In the genomic region with DNA sequence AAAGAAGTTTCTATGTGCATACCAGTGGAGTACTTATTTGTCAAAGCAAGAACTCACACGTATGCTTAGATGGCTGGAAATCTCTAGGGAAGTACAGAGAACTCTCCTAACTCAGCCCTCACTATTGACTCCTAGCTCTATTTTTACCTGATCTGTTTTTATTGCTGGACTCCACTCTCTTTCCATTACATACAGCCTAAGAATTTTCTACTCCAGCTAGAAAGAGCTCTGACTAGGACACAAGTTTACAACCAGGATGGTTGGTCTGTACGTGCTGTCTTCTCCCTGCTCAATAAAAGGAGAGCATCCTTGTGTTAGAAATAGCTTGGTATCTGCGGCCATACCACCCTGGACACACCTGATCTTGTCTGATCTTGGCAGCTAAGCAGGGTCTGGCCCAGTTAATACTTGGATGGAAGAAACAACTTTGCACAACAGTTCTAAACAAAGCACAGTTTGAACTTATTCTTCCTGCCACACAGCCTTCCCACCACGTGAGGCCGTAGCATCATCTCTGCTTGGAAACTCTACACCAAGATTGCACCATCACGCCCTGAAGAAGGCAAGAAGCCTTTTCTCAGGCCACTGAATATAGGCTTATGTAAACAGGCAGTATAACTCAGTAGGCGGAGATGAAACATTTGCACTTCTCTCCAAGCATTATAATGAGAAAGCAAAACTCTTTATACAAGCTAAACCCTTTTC, we compare ENCODE assay signal across 1 cellular context.
TF ChIP-seq lines count a peak whose summit lies in the region.

No MANE protein-coding gene starts in this region.

TF ChIP-seq in HEK293, 187 proteins besides CTCF, POLR2A, EP300 and RAD21 (continued from another document and continues in another):
- TF ChIP-seq ZNF513 (tag by site-specific recombination; IDR thresholded peaks at IDR 0.05) = no peak
- TF ChIP-seq ZNF146 (tag by site-specific recombination; IDR thresholded peaks at IDR 0.05) = no peak
- TF ChIP-seq ZNF24 (tag by site-specific recombination; IDR thresholded peaks at IDR 0.05) = no peak
- TF ChIP-seq ZBTB48 (tag by site-specific recombination; IDR thresholded peaks at IDR 0.05) = no peak
- no peak for TF ChIP-seq ZNF354C (tag by site-specific recombination; IDR thresholded peaks at IDR 0.05; ENCODE audit: borderline replicate concordance, low read depth)
- TF ChIP-seq GLI2 (tag by site-specific recombination; IDR thresholded peaks at IDR 0.05; ENCODE audit: borderline replicate concordance, low read depth) = no peak
- TF ChIP-seq ZNF214 (tag by site-specific recombination; IDR thresholded peaks at IDR 0.05; ENCODE audit: borderline replicate concordance) = no peak
- no peak for TF ChIP-seq ZNF423 (tag by site-specific recombination; IDR thresholded peaks at IDR 0.05)
- peak; percentile 35; the same call in 1 of the 2 replicates for TF ChIP-seq ZNF660 (tag by site-specific recombination; IDR thresholded peaks at IDR 0.05)
- TF ChIP-seq ZNF175 (tag by site-specific recombination; IDR thresholded peaks at IDR 0.05) = no peak
- no peak for TF ChIP-seq TCF7L2 (IDR thresholded peaks at IDR 0.05; ENCODE audit: borderline replicate concordance, low read depth, low read length)
- no peak for TF ChIP-seq GLIS2 (tag by site-specific recombination; IDR thresholded peaks at IDR 0.05)
- TF ChIP-seq SP3 (tag by site-specific recombination; IDR thresholded peaks at IDR 0.05) = no peak
- no peak for TF ChIP-seq ZNF266 (tag by site-specific recombination; IDR thresholded peaks at IDR 0.05; ENCODE audit: low read depth)
- no peak for TF ChIP-seq ZNF623 (tag by site-specific recombination; IDR thresholded peaks at IDR 0.05)
- no peak for TF ChIP-seq ZNF121 (tag by site-specific recombination; IDR thresholded peaks at IDR 0.05)
- 0 out of 2 replicates have a peak, but pooled peaks have one; percentile 26 for TF ChIP-seq SP7 (tag by site-specific recombination; IDR thresholded peaks at IDR 0.05)
- TF ChIP-seq ZNF560 (tag by site-specific recombination; IDR thresholded peaks at IDR 0.05; ENCODE audit: borderline replicate concordance) = no peak
- TF ChIP-seq RBAK (tag by site-specific recombination; IDR thresholded peaks at IDR 0.05) = no peak
- TF ChIP-seq ZNF548 (tag by site-specific recombination; IDR thresholded peaks at IDR 0.05) = no peak
- peak; percentile 53; the same call in 1 of the 2 replicates for TF ChIP-seq ZFP69B (tag by site-specific recombination; IDR thresholded peaks at IDR 0.05)
- TF ChIP-seq PATZ1 (tag by site-specific recombination; IDR thresholded peaks at IDR 0.05) = no peak
- no peak for TF ChIP-seq ZNF37A (tag by site-specific recombination; IDR thresholded peaks at IDR 0.05)
- TF ChIP-seq ZNF280D (tag by site-specific recombination; IDR thresholded peaks at IDR 0.05) = no peak
- TF ChIP-seq INSM2 (tag by site-specific recombination; IDR thresholded peaks at IDR 0.05) = no peak
- no peak for TF ChIP-seq ZNF184 (tag by site-specific recombination; IDR thresholded peaks at IDR 0.05)
- TF ChIP-seq ZBTB1 (tag by site-specific recombination; IDR thresholded peaks at IDR 0.05) = no peak
- no peak for TF ChIP-seq KLF9 (tag by site-specific recombination; IDR thresholded peaks at IDR 0.05; ENCODE audit: low read depth)
- no peak for TF ChIP-seq HIC1 (tag by site-specific recombination; IDR thresholded peaks at IDR 0.05)
- TF ChIP-seq, protein P1, sequence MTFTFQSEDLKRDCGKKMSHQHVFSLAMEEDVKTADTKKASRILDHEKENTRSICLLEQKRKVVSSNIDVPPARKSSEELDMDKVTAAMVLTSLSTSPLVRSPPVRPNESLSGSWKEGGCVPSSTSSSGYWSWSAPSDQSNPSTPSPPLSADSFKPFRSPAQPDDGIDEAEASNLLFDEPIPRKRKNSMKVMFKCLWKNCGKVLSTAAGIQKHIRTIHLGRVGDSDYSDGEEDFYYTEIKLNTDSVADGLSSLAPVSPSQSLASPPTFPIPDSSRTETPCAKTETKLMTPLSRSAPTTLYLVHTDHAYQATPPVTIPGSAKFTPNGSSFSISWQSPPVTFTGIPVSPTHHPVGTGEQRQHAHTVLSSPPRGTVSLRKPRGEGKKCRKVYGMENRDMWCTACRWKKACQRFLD (tag by site-specific recombination; IDR thresholded peaks at IDR 0.05) = no peak
- TF ChIP-seq, protein P2, sequence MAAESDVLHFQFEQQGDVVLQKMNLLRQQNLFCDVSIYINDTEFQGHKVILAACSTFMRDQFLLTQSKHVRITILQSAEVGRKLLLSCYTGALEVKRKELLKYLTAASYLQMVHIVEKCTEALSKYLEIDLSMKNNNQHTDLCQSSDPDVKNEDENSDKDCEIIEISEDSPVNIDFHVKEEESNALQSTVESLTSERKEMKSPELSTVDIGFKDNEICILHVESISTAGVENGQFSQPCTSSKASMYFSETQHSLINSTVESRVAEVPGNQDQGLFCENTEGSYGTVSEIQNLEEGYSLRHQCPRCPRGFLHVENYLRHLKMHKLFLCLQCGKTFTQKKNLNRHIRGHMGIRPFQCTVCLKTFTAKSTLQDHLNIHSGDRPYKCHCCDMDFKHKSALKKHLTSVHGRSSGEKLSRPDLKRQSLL (tag by site-specific recombination; IDR thresholded peaks at IDR 0.05) = no peak
- TF ChIP-seq BCL11A (tag by site-specific recombination; IDR thresholded peaks at IDR 0.05; ENCODE audit: low read depth) = no peak
- TF ChIP-seq ZNF114 (tag by site-specific recombination; IDR thresholded peaks at IDR 0.05) = no peak
- no peak for TF ChIP-seq GLIS1 (tag by site-specific recombination; IDR thresholded peaks at IDR 0.05)
- TF ChIP-seq ZNF202 (tag by site-specific recombination; IDR thresholded peaks at IDR 0.05; ENCODE audit: borderline replicate concordance) = no peak
- no peak for TF ChIP-seq ZNF791 (tag by site-specific recombination; IDR thresholded peaks at IDR 0.05)
- TF ChIP-seq, protein P3, sequence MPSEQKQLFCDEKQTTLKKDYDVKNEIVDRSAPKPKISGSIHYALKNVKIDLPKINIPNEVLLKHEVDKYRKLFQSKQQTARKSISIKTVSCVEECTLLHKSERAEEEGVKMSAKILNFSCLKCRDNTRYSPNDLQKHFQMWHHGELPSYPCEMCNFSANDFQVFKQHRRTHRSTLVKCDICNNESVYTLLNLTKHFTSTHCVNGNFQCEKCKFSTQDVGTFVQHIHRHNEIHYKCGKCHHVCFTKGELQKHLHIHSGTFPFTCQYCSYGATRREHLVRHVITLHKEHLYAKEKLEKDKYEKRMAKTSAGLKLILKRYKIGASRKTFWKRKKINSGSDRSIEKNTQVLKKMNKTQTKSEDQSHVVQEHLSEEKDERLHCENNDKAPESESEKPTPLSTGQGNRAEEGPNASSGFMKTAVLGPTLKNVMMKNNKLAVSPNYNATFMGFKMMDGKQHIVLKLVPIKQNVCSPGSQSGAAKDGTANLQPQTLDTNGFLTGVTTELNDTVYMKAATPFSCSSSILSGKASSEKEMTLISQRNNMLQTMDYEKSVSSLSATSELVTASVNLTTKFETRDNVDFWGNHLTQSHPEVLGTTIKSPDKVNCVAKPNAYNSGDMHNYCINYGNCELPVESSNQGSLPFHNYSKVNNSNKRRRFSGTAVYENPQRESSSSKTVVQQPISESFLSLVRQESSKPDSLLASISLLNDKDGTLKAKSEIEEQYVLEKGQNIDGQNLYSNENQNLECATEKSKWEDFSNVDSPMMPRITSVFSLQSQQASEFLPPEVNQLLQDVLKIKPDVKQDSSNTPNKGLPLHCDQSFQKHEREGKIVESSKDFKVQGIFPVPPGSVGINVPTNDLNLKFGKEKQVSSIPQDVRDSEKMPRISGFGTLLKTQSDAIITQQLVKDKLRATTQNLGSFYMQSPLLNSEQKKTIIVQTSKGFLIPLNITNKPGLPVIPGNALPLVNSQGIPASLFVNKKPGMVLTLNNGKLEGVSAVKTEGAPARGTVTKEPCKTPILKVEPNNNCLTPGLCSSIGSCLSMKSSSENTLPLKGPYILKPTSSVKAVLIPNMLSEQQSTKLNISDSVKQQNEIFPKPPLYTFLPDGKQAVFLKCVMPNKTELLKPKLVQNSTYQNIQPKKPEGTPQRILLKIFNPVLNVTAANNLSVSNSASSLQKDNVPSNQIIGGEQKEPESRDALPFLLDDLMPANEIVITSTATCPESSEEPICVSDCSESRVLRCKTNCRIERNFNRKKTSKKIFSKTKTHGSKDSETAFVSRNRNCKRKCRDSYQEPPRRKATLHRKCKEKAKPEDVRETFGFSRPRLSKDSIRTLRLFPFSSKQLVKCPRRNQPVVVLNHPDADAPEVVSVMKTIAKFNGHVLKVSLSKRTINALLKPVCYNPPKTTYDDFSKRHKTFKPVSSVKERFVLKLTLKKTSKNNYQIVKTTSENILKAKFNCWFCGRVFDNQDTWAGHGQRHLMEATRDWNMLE (tag by site-specific recombination; conservative IDR thresholded peaks at IDR 0.05; ENCODE audit: low read depth) = peak; percentile 65
- TF ChIP-seq ZNF223 (tag by site-specific recombination; IDR thresholded peaks at IDR 0.05) = no peak
- TF ChIP-seq ZNF132 (tag by site-specific recombination; IDR thresholded peaks at IDR 0.05; ENCODE audit: borderline replicate concordance) = no peak
- TF ChIP-seq GLI4 (tag by site-specific recombination; IDR thresholded peaks at IDR 0.05) = no peak
- TF ChIP-seq ZNF747 (tag by site-specific recombination; IDR thresholded peaks at IDR 0.05) = no peak
- TF ChIP-seq ZNF324 (tag by site-specific recombination; IDR thresholded peaks at IDR 0.05) = no peak
- TF ChIP-seq ZBTB20 (tag by site-specific recombination; IDR thresholded peaks at IDR 0.05) = no peak
- TF ChIP-seq ZNF571 (tag by site-specific recombination; IDR thresholded peaks at IDR 0.05) = no peak
- 0 out of 2 replicates have a peak, but pooled peaks have one; percentile 24 for TF ChIP-seq ZBTB17 (tag by site-specific recombination; IDR thresholded peaks at IDR 0.05)
